ENCODE assay signal across 1 cellular context in the genomic region with DNA sequence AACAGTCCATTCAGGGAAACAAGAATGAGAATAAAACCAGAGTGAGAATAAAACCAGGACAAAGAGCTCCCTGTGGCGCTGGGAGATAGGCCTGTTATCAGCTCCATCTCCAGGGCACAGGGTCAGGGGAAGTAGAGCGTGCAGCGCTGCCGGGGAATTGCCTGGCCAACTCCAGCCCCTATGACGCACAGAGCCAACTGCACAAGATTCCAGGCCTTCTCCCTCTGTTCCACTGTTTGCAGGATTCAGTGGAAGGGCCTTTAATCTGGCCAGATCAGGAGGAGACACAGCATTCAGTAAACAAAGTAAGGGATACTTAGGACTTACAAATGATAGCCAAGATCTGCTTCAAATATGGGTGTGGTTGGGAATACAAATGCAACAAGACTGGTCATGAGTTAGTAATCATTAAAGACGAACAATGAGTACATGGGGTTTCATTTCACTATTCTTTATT.
A peak's percentile ranks its signal among the peaks of the same experiment; 100 is the strongest.
TF ChIP-seq lines count a peak whose summit lies in the region.

No MANE protein-coding gene starts in this region.

TF ChIP-seq in K562, 482 proteins besides CTCF, POLR2A, EP300 and RAD21:
- TF ChIP-seq SMARCA4 (IDR thresholded peaks at IDR 0.05) (0 out of 2 replicates have a peak, but pooled peaks have one; percentile 10), ZNF444 (CRISPR knock-in tag; IDR thresholded peaks at IDR 0.05) (no peak), CTBP1 (IDR thresholded peaks at IDR 0.05; ENCODE audit: borderline replicate concordance) (peak; percentile 22; the same call in 1 of the 2 replicates), ZNF57 (CRISPR knock-in tag; IDR thresholded peaks at IDR 0.05) (no peak), ZNF75A (CRISPR knock-in tag; IDR thresholded peaks at IDR 0.05) (no peak), NR2C1 (IDR thresholded peaks at IDR 0.05) (no peak), NR2C1 (tag; IDR thresholded peaks at IDR 0.05) (peak; percentile 62; the same call in 1 of the 2 replicates), PHTF2 (CRISPR knock-in tag; IDR thresholded peaks at IDR 0.05) (no peak), KLF16 (IDR thresholded peaks at IDR 0.05) (no peak), LARP7 (IDR thresholded peaks at IDR 0.05) (no peak), BHLHE40 (IDR thresholded peaks at IDR 0.05; ENCODE audit: low read length) (peak; percentile 37; the same call in 1 of the 2 replicates), ARNT (IDR thresholded peaks at IDR 0.05) (no peak), ARID1B (IDR thresholded peaks at IDR 0.05) (peak; percentile 27; the same call in 1 of the 2 replicates), NR2C2 (CRISPR knock-in tag; IDR thresholded peaks at IDR 0.05) (no peak), NR2C2 (tag; IDR thresholded peaks at IDR 0.05) (peak; percentile 65), LCOR (CRISPR knock-in tag; IDR thresholded peaks at IDR 0.05) (no peak), SAFB2 (IDR thresholded peaks at IDR 0.05; ENCODE audit: borderline replicate concordance, low read depth, low read length, severe bottlenecking) (no peak), HNRNPH1 (optimal IDR thresholded peaks at IDR 0.05; ENCODE audit: low read depth, low read length) (no peak), SOX6 (IDR thresholded peaks at IDR 0.05) (peak; percentile 50; the same call in 1 of the 2 replicates), RCOR1 (IDR thresholded peaks at IDR 0.05; ENCODE audit: borderline replicate concordance in 1 of 2, low read depth in 2 of 2, low read length in 2 of 2) (0 out of 4 replicates have a peak, but pooled peaks of 1 of the 2 experiments have one; percentile 23)
- TF ChIP-seq, protein P1, sequence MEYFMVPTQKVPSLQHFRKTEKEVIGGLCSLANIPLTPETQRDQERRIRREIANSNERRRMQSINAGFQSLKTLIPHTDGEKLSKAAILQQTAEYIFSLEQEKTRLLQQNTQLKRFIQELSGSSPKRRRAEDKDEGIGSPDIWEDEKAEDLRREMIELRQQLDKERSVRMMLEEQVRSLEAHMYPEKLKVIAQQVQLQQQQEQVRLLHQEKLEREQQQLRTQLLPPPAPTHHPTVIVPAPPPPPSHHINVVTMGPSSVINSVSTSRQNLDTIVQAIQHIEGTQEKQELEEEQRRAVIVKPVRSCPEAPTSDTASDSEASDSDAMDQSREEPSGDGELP (CRISPR knock-in tag; IDR thresholded peaks at IDR 0.05; ENCODE audit: borderline replicate concordance): no peak
- TF ChIP-seq, protein P2, sequence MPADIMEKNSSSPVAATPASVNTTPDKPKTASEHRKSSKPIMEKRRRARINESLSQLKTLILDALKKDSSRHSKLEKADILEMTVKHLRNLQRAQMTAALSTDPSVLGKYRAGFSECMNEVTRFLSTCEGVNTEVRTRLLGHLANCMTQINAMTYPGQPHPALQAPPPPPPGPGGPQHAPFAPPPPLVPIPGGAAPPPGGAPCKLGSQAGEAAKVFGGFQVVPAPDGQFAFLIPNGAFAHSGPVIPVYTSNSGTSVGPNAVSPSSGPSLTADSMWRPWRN (IDR thresholded peaks at IDR 0.05; ENCODE audit: low read depth): no peak
- TF ChIP-seq, protein P3, sequence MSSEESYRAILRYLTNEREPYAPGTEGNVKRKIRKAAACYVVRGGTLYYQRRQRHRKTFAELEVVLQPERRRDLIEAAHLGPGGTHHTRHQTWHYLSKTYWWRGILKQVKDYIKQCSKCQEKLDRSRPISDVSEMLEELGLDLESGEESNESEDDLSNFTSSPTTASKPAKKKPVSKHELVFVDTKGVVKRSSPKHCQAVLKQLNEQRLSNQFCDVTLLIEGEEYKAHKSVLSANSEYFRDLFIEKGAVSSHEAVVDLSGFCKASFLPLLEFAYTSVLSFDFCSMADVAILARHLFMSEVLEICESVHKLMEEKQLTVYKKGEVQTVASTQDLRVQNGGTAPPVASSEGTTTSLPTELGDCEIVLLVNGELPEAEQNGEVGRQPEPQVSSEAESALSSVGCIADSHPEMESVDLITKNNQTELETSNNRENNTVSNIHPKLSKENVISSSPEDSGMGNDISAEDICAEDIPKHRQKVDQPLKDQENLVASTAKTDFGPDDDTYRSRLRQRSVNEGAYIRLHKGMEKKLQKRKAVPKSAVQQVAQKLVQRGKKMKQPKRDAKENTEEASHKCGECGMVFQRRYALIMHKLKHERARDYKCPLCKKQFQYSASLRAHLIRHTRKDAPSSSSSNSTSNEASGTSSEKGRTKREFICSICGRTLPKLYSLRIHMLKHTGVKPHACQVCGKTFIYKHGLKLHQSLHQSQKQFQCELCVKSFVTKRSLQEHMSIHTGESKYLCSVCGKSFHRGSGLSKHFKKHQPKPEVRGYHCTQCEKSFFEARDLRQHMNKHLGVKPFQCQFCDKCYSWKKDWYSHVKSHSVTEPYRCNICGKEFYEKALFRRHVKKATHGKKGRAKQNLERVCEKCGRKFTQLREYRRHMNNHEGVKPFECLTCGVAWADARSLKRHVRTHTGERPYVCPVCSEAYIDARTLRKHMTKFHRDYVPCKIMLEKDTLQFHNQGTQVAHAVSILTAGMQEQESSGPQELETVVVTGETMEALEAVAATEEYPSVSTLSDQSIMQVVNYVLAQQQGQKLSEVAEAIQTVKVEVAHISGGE (CRISPR knock-in tag; IDR thresholded peaks at IDR 0.05): peak in 1 of 3 experiments; percentile 35; a peak in 1 of 6 replicates
